In genomic region chr1:144560057-144560716, GRCh38 we compare ENCODE assay signal across 8 cellular contexts. TPM values are rescaled to one million over a fixed set of nuclear protein-coding genes. Genes with fewer than 3 reads are reported as not detected.
A peak's percentile ranks its signal among the peaks of the same experiment; 100 is the strongest.
DNase-seq lines count a peak whose midpoint lies in the region; ATAC-seq and TF ChIP-seq lines count a peak whose summit lies in the region.
"Not testable (repeated sequence)": the region's sequence is repeated elsewhere in the genome, so short reads cannot be mapped to it uniquely, and the experiment has no call there.

No MANE protein-coding gene starts in this region.

- DNase-seq in activated naive CD4-positive, alpha-beta T cell treated with Interleukin-2 at 50 U/mL for 16 hours: peak; percentile 64
- DNase-seq in heart right ventricle, gastrocnemius medialis: not testable (repeated sequence)

- H3K27ac ChIP-seq in C4-2B (peak overlapping the region; percentile 91), heart right ventricle (peak overlapping the region in 1 of 10 donors; percentile 85), gastrocnemius medialis (peak overlapping the region in 1 of 4 donors; percentile 92)

- 2 to 8% methylated on average over 6 of the region's 32 CpGs for WGBS in heart right ventricle, 2 donors

- TF ChIP-seq POLR2A in gastrocnemius medialis (IDR thresholded peaks at IDR 0.05): not testable (repeated sequence)

- H3K36me3 ChIP-seq in heart right ventricle, gastrocnemius medialis: not testable (repeated sequence)

- in situ Hi-C loops in gastrocnemius medialis (cut with MboI; ENCODE audit: low sequenced_read_pairs in 4 of 4): not testable (repeated sequence)

- H3K9me3 ChIP-seq in heart right ventricle, gastrocnemius medialis: not testable (repeated sequence)

- ATAC-seq in GM19328 (IDR thresholded peaks at IDR 0.05; ENCODE audit: unreplicated experiment): peak; percentile 94
- peak; percentile 87 for ATAC-seq in HG02678 (IDR thresholded peaks at IDR 0.05; ENCODE audit: unreplicated experiment)
- ATAC-seq in HG03521 (IDR thresholded peaks at IDR 0.05; ENCODE audit: unreplicated experiment): peak; percentile 74
- peak; percentile 97 for ATAC-seq in SK-N-SH treated with all-trans-retinoic acid at 6 μM for 48 hours
- ATAC-seq in heart right ventricle: peak; percentile 72 to 91 (median 84)
- peak; percentile 84 to 91 for ATAC-seq in gastrocnemius medialis

- not testable (repeated sequence) for H3K27me3 ChIP-seq in heart right ventricle, gastrocnemius medialis

- H3K4me3 ChIP-seq in heart right ventricle (peak overlapping the region in 2 of 10 donors; percentile 35 to 47), gastrocnemius medialis (peak overlapping the region in 1 of 4 donors; percentile 59)

- intact Hi-C loops in heart right ventricle (cut with DNase I); gastrocnemius medialis (cut with DNase I; ENCODE audit: low total_unique reads): not testable (repeated sequence)

- H3K4me1 ChIP-seq in heart right ventricle, gastrocnemius medialis: not testable (repeated sequence)

- not testable (repeated sequence) for TF ChIP-seq CTCF in C4-2B (conservative IDR thresholded peaks at IDR 0.05); heart right ventricle (IDR thresholded peaks at IDR 0.05); gastrocnemius medialis (IDR thresholded peaks at IDR 0.05 in 4 of 5, conservative IDR thresholded peaks at IDR 0.05 in 1 of 5)

TF ChIP-seq in SK-N-SH treated with all-trans-retinoic acid at 6 μM for 48 hours, 23 proteins besides CTCF, POLR2A, EP300 and RAD21:
- TF ChIP-seq GLIS3 (CRISPR knock-in tag; IDR thresholded peaks at IDR 0.05): peak; percentile 97
- TF ChIP-seq ZC3H10 (CRISPR knock-in tag; IDR thresholded peaks at IDR 0.05): peak; percentile 43; the same call in 1 of the 2 replicates
- TF ChIP-seq TOX (CRISPR knock-in tag; IDR thresholded peaks at IDR 0.05; ENCODE audit: borderline replicate concordance): peak; percentile 88
- peak; percentile 82; the same call in 1 of the 2 replicates for TF ChIP-seq RARB (CRISPR knock-in tag; IDR thresholded peaks at IDR 0.05)
- 0 out of 2 replicates have a peak, but pooled peaks have one; percentile 45 for TF ChIP-seq PATZ1 (CRISPR knock-in tag; IDR thresholded peaks at IDR 0.05; ENCODE audit: borderline replicate concordance)

RNA-seq across cellular contexts. Expression of gene PPIAL4F, which starts 32.5 kb away (rescaled TPM):
- total RNA-seq in heart right ventricle (not detected), gastrocnemius medialis (not detected)
- not detected for polyA plus RNA-seq in heart right ventricle
